In genomic region chr11:112361396-112361795, GRCh38 we compare ENCODE assay signal across 19 cellular contexts.
"Had no signal": no experiment of that assay in that cellular context is flagged by ENCODE, and none has a peak within 500 bp of the region (broad histone marks: within the 10 kb centered on the region; RNA-seq: fewer than 3 reads in every experiment).

No MANE protein-coding gene starts in this region.

- H3K9ac ChIP-seq: parathyroid adenoma had no signal

- H3K27ac ChIP-seq: epithelial cell of prostate, esophagus squamous epithelium, hepatocyte, parathyroid adenoma, psoas muscle, sigmoid colon, skin epidermis, testis, tibial nerve, upper lobe of right lung had no signal

- H3K4me1 ChIP-seq: esophagus squamous epithelium, parathyroid adenoma, psoas muscle, testis, tibial nerve, upper lobe of right lung had no signal

- ATAC-seq: effector memory CD8-positive, alpha-beta T cell; natural killer cell; psoas muscle; stimulated activated naive B cell treated with anti-CD40 and anti-IgM and Interleukin-4, amounts not matched to agents 10 μg/mL and 1 μg/mL and 100 μg/mL, for 72 hours; stimulated activated naive CD8-positive, alpha-beta T cell treated with anti-CD3 and anti-CD28 coated beads, Interleukin-15, amount 100 ng/mL, for 72 hours; upper lobe of right lung had no signal

- H3K36me3 ChIP-seq: esophagus squamous epithelium, sigmoid colon, upper lobe of right lung had no signal

- H3K27me3 ChIP-seq: esophagus squamous epithelium, hepatocyte, sigmoid colon, testis, tibial nerve, upper lobe of right lung had no signal

- H3K9me3 ChIP-seq: esophagus squamous epithelium, psoas muscle, sigmoid colon, testis, tibial nerve, upper lobe of right lung had no signal

- DNase-seq: cerebellar nuclear complex; effector memory CD8-positive, alpha-beta T cell; esophagus squamous epithelium; foreskin fibroblast; mammary epithelial cell; natural killer cell; psoas muscle; sigmoid colon; stimulated activated CD4-positive, alpha-beta T cell treated with anti-CD3 and anti-CD28 coated beads, Interleukin-2, amount 100 ng/mL, for 24 hours; stimulated activated CD4-positive, alpha-beta T cell treated with anti-CD3 and anti-CD28 coated beads, Interleukin-4, amount 100 ng/mL, for 4 hours; stimulated activated naive B cell treated with anti-CD40 and anti-IgM and Interleukin-4, amounts not matched to agents 10 μg/mL and 1 μg/mL and 100 μg/mL, for 72 hours; stimulated activated naive CD8-positive, alpha-beta T cell treated with anti-CD3 and anti-CD28 coated beads, Interleukin-15, amount 100 ng/mL, for 72 hours; testis; upper lobe of right lung had no signal

- H3K4me3 ChIP-seq: esophagus squamous epithelium, hepatocyte, psoas muscle, sigmoid colon, skin epidermis, testis, tibial nerve, upper lobe of right lung had no signal

- H2AFZ ChIP-seq: hepatocyte, parathyroid adenoma had no signal

- H3K4me2 ChIP-seq: hepatocyte had no signal
